In genomic region chr21:16419188-16419874, GRCh38 we compare ENCODE assay signal across 8 cellular contexts.
A peak's percentile ranks its signal among the peaks of the same experiment; 100 is the strongest.
DNase-seq lines count a peak whose midpoint lies in the region; ATAC-seq and TF ChIP-seq lines count a peak whose summit lies in the region.

No MANE protein-coding gene starts in this region.

- H3K27ac Mint-ChIP-seq in H9 = no peak overlapping the region; a peak in 1 of 7 replicates

- no peak overlapping the region for H3K4ac ChIP-seq in H9 (ENCODE audit: low read depth, low read length)

- H3K27me3 ChIP-seq in SJCRH30 (no peaks in the 10 kb centered on the region), H9 (ENCODE audit: insufficient read depth, low read length) (no peaks in the 10 kb centered on the region)

- peak overlapping the region; percentile 76 for H3K27ac ChIP-seq in SJCRH30
- H3K27ac ChIP-seq in H9 (ENCODE audit: insufficient read length, low read depth, low read length) = no peak overlapping the region

- intact Hi-C loops in head of caudate nucleus (cut with DNase I) = loop anchor here (5.0 kb wide), 1 partner anchor 347 kb away; no protein-coding TSS in a partner anchor

- H3K9ac ChIP-seq in H9 (ENCODE audit: extremely low read depth, insufficient read length, low read length) = no peak overlapping the region

- no peaks in the 10 kb centered on the region for H3K79me1 ChIP-seq in H9 (ENCODE audit: insufficient read depth, low read depth, low read length, poor library complexity, severe bottlenecking)

- no peak overlapping the region for H2BK120ac ChIP-seq in H9 (ENCODE audit: low read depth, low read length, poor library complexity, severe bottlenecking)

- no peaks in the 10 kb centered on the region for H3K36me3 Mint-ChIP-seq in H9 (ENCODE audit: insufficient read depth in 1 of 3, low read depth in 3 of 3)

- H3K36me3 ChIP-seq in SJCRH30 = no peaks in the 10 kb centered on the region

- no peak for TF ChIP-seq CTCF in H9 (conservative IDR thresholded peaks at IDR 0.05)

- H2BK12ac ChIP-seq in H9 (ENCODE audit: insufficient read length, low read depth, low read length) = no peak overlapping the region

- no peak overlapping the region for H3K18ac ChIP-seq in H9 (ENCODE audit: insufficient read length, low read depth, low read length)

- H2BK5ac ChIP-seq in H9 (ENCODE audit: insufficient read length, low read length) = no peak overlapping the region

- WGBS in H9 (ENCODE audit: extremely low coverage, insufficient read length, low lambda C conversion rate) = no CpG with 5 or more reads among the region's 13 CpGs

- H3K23ac ChIP-seq in H9 (ENCODE audit: insufficient read length, low read depth, low read length) = no peak overlapping the region

- no peak overlapping the region for H3K4me2 ChIP-seq in H9 (ENCODE audit: insufficient read depth, insufficient read length, low read length)

- H2AFZ ChIP-seq in H9 (ENCODE audit: low read length) = no peak overlapping the region

- H4K91ac ChIP-seq in H9 (ENCODE audit: insufficient read length, low read depth, low read length) = no peak overlapping the region

- no peak overlapping the region for H3K14ac ChIP-seq in H9 (ENCODE audit: insufficient read depth, low read length)

- H3T11ph ChIP-seq in H9 (ENCODE audit: low read length) = no peak overlapping the region

- DNase-seq in DMS79 (lab: John Stamatoyannopoulos, UW) = peak; percentile 68
- peak; percentile 94 to 99 for DNase-seq in SJCRH30
- DNase-seq in head of caudate nucleus = peak; percentile 14 to 84 (median 48)
- DNase-seq in pulmonary artery endothelial cell (ENCODE audit: low read depth, low spot score) = peak; percentile 96
- DNase-seq in H9 = no peak
- DNase-seq in EL = no peak

- H2BK15ac ChIP-seq in H9 (ENCODE audit: low read depth, low read length) = no peak overlapping the region

- H3K4me3 ChIP-seq in SJCRH30 = peak overlapping the region; percentile 66

- no peak overlapping the region for H4K5ac ChIP-seq in H9 (ENCODE audit: insufficient read length, low read depth, low read length)

- H3K9me3 Mint-ChIP-seq in H9 = no peaks in the 10 kb centered on the region; a peak in 1 of 5 replicates

- H3K56ac ChIP-seq in H9 (ENCODE audit: insufficient read length, low read depth, low read length) = no peak overlapping the region

- H2AK5ac ChIP-seq in H9 (ENCODE audit: insufficient read length, low read length) = no peak overlapping the region

- H3K4me3 Mint-ChIP-seq in H9 = no peak overlapping the region

- H3K9me3 ChIP-seq in SJCRH30 (replicated peaks) = no peaks in the 10 kb centered on the region
- H3K9me3 ChIP-seq in H9 (ENCODE audit: control insufficient read depth, low read depth, low read length) = no peaks in the 10 kb centered on the region

- no peak overlapping the region for H4K8ac ChIP-seq in H9 (replicated peaks; ENCODE audit: insufficient read length, low read depth, low read length)

- no peaks in the 10 kb centered on the region for H3K23me2 ChIP-seq in H9 (ENCODE audit: insufficient read length, low read depth, low read length, poor library complexity, severe bottlenecking)

- no peaks in the 10 kb centered on the region for H3K4me1 Mint-ChIP-seq in H9

- no peaks in the 10 kb centered on the region for H3K27me3 Mint-ChIP-seq in H9 (ENCODE audit: low read depth)

- H4K20me1 ChIP-seq in H9 (ENCODE audit: control insufficient read depth, insufficient read depth, insufficient read length) = no peaks in the 10 kb centered on the region

- no peak overlapping the region for H2BK20ac ChIP-seq in H9 (ENCODE audit: low read depth, low read length, poor library complexity, severe bottlenecking)

- ATAC-seq in HG03342 (IDR thresholded peaks at IDR 0.05; ENCODE audit: unreplicated experiment) = no peak
- ATAC-seq in GM19397 (IDR thresholded peaks at IDR 0.05; ENCODE audit: unreplicated experiment) = no peak

- H3K4me1 ChIP-seq in SJCRH30 (peaks cover 22% of the 10 kb centered on the region), H9 (ENCODE audit: insufficient read depth, low read length) (no peaks in the 10 kb centered on the region)

- no peaks in the 10 kb centered on the region for H3K79me2 ChIP-seq in H9 (ENCODE audit: insufficient read depth, low read length)

Comparison
In these comparisons a context has a peak if more than half of its experiments do, and no peak if none do; other contexts are left out.
1. DNase-seq: peak in DMS79 (single experiment), SJCRH30 (2 of 2), head of caudate nucleus (42 of 42) and pulmonary artery endothelial cell (single experiment); none in H9 (single experiment) and EL (single experiment).